10 cellular contexts compared by ENCODE assay signal in the genomic region with DNA sequence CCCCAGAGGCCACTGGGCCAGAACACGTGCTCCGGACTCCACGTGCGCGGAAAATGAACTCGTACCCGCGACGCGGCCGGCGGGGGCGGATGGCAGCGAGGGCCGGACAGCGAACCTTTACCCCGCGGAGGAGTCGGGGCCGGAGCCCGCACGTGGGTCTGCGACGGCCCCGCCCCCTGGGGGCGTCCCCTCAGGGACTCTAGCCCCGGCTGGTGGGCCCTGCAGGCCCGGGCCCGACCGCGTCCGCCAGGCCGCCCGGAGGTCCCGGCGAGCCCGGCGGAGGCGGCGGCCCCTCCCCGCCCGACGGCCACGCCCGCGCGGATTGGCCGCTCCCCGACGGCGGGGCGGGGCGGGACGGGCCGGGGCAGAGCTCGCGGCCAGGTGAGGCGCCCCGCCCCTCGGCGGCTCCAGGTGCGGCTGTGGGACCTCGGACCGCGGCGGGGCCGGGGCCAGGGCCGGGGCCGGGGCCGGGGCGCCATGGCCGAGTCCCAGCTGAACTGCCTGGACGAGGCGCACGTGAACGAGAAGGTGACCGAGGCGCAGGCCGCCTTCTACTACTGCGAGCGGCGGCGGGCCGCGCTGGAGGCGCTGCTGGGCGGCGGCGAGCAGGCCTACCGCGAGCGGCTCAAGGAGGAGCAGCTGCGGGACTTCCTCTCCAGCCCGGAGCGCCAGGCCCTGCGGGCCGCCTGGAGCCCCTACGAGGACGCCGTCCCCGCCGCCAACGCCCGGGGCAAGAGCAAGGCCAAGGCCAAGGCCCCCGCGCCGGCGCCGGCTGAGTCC. TPM values are rescaled to one million over a fixed set of nuclear protein-coding genes. Genes with fewer than 3 reads are reported as not detected.
DNase-seq lines count a peak whose midpoint lies in the region; ATAC-seq, FAIRE-seq and TF ChIP-seq lines count a peak whose summit lies in the region.
"Had no signal": no experiment of that assay in that cellular context is flagged by ENCODE, and none has a peak within 500 bp of the region (broad histone marks: within the 10 kb centered on the region; RNA-seq: fewer than 3 reads in every experiment).

A gene (plus strand): TSS at position 389 of the 780 bp plus-strand sequence. CDS start 89 bp downstream, at position 478.

- peak within 1 kb of the TSS; percentile 85 for H3K4me3 Mint-ChIP-seq in activated naive CD8-positive, alpha-beta T cell
- H3K4me3 Mint-ChIP-seq in stimulated activated naive CD8-positive, alpha-beta T cell treated with anti-CD3 and anti-CD28 coated beads, Interleukin-15, amount 100 ng/mL, for 72 hours = peak within 1 kb of the TSS; percentile 68 to 71
- no peak within 1 kb of the TSS for H3K4me3 Mint-ChIP-seq in osteocyte (ENCODE audit: unreplicated experiment)

- WGBS in heart right ventricle, 2 donors = 9 to 11% methylated on average over 60 to 108 of the region's 109 CpGs

- peaks cover 3% of the 10 kb centered on the region for H3K27me3 Mint-ChIP-seq in activated naive CD8-positive, alpha-beta T cell
- peaks cover 23% of the 10 kb centered on the region for H3K27me3 Mint-ChIP-seq in stimulated activated naive CD8-positive, alpha-beta T cell treated with anti-CD3 and anti-CD28 coated beads, Interleukin-15, amount 100 ng/mL, for 72 hours
- H3K27me3 Mint-ChIP-seq in osteocyte (ENCODE audit: unreplicated experiment) = peaks cover 12% of the 10 kb centered on the region

- no peak for FAIRE-seq in kidney (lab: Jason Lieb, UNC)

- TF ChIP-seq CTCF in heart right ventricle (IDR thresholded peaks at IDR 0.05) (no peak), kidney (IDR thresholded peaks at IDR 0.05; ENCODE audit: borderline replicate concordance, extremely low read depth, insufficient read depth) (no peak), osteocyte (IDR thresholded peaks at IDR 0.05) (no peak)

- peaks cover 18% of the 10 kb centered on the region for H3K4me1 Mint-ChIP-seq in activated naive CD8-positive, alpha-beta T cell (ENCODE audit: low read depth)
- peaks cover 26% of the 10 kb centered on the region for H3K4me1 Mint-ChIP-seq in stimulated activated naive CD8-positive, alpha-beta T cell treated with anti-CD3 and anti-CD28 coated beads, Interleukin-15, amount 100 ng/mL, for 72 hours
- H3K4me1 Mint-ChIP-seq in osteocyte (ENCODE audit: unreplicated experiment) = peaks cover 15% of the 10 kb centered on the region

- H3K27ac Mint-ChIP-seq in activated naive CD8-positive, alpha-beta T cell = peak within 1 kb of the TSS; percentile 90
- peak within 1 kb of the TSS; percentile 5 to 89 for H3K27ac Mint-ChIP-seq in stimulated activated naive CD8-positive, alpha-beta T cell treated with anti-CD3 and anti-CD28 coated beads, Interleukin-15, amount 100 ng/mL, for 72 hours
- H3K27ac Mint-ChIP-seq in osteocyte (ENCODE audit: unreplicated experiment) = no peak within 1 kb of the TSS

- H3K27ac ChIP-seq in heart right ventricle (peak within 1 kb of the TSS in 3 of 10 donors; percentile 26 to 40 (median 36)), kidney (ENCODE audit: low read depth in 2 of 2, low read length in 2 of 2) (peak within 1 kb of the TSS; percentile 63 to 71)

- H3K27me3 ChIP-seq in heart right ventricle = peaks cover 0 to 61% (median 36%) of the 10 kb centered on the region in 7 donors

- no peaks in the 10 kb centered on the region for H3K9me3 ChIP-seq in heart right ventricle
- H3K9me3 ChIP-seq in kidney (ENCODE audit: control insufficient read depth in 1 of 2, low read length in 2 of 2) = no peaks in the 10 kb centered on the region

- ATAC-seq in heart right ventricle = peak in 3 of 8 donors; percentile 21 to 50 (median 30)
- ATAC-seq in Right ventricle myocardium superior (ENCODE audit: poor library complexity) = no peak
- peak; percentile 78 for ATAC-seq in stimulated activated naive CD8-positive, alpha-beta T cell treated with anti-CD3 and anti-CD28 coated beads, Interleukin-15, amount 100 ng/mL, for 72 hours

- H3K36me3 ChIP-seq in heart right ventricle = no peaks in the 10 kb centered on the region
- H3K36me3 ChIP-seq in kidney (ENCODE audit: control insufficient read depth in 1 of 2, insufficient read depth in 2 of 2, low read length in 2 of 2) = no peaks in the 10 kb centered on the region

- H3K4me3 ChIP-seq in heart right ventricle (peak within 1 kb of the TSS in 9 of 10 donors; percentile 11 to 36 (median 24)), kidney (ENCODE audit: low read length in 2 of 2) (peak within 1 kb of the TSS; percentile 52)

- no peaks in the 10 kb centered on the region for H3K9me3 Mint-ChIP-seq in activated naive CD8-positive, alpha-beta T cell (ENCODE audit: low read depth)
- no peaks in the 10 kb centered on the region for H3K9me3 Mint-ChIP-seq in stimulated activated naive CD8-positive, alpha-beta T cell treated with anti-CD3 and anti-CD28 coated beads, Interleukin-15, amount 100 ng/mL, for 72 hours
- no peaks in the 10 kb centered on the region for H3K9me3 Mint-ChIP-seq in osteocyte (ENCODE audit: unreplicated experiment)

- H3K4me1 ChIP-seq in heart right ventricle (peaks cover 0 to 51% (median 21%) of the 10 kb centered on the region in 9 donors), kidney (ENCODE audit: control insufficient read depth in 1 of 2, insufficient read depth in 1 of 2, low read depth in 1 of 2, low read length in 2 of 2) (peaks cover 9 to 27% of the 10 kb centered on the region in 2 donors)

- H3K36me3 Mint-ChIP-seq in activated naive CD8-positive, alpha-beta T cell = peaks cover 3% of the 10 kb centered on the region
- no peaks in the 10 kb centered on the region for H3K36me3 Mint-ChIP-seq in osteocyte (ENCODE audit: unreplicated experiment)

- DNase-seq in heart right ventricle (peak in 1 of 2 donors; percentile 25), Right ventricle myocardium superior (no peak), kidney (peak; percentile 76), osteocyte (ENCODE audit: extremely low spot score, unreplicated experiment) (no peak), inferior parietal cortex (ENCODE audit: extremely low spot score) (no peak), glomerular visceral epithelial cell (ENCODE audit: extremely low spot score) (no peak)
- peak; percentile 33 to 51 for DNase-seq in stimulated activated naive CD8-positive, alpha-beta T cell treated with anti-CD3 and anti-CD28 coated beads, Interleukin-15, amount 100 ng/mL, for 72 hours
- DNase-seq: DND-41 had no signal

- peak within 1 kb of the TSS; percentile 27 to 68 for H3K9ac ChIP-seq in kidney (ENCODE audit: low read length in 2 of 2)

- intact Hi-C loops in heart right ventricle (cut with DNase I) = no loop called here
- intact Hi-C loops in Right ventricle myocardium superior (cut with DNase I) = no loop called here
- intact Hi-C loops in kidney (cut with DNase I) = no loop called here

RNA-seq across cellular contexts. Expression of the gene that starts here (rescaled TPM):
- total RNA-seq in heart right ventricle = 1 to 10 TPM; 1.3 to 9.7 (median 3.1) TPM
- polyA plus RNA-seq in heart right ventricle = 1 to 10 TPM; 1.1 to 1.2 TPM
- total RNA-seq in Right ventricle myocardium superior = 4.9 TPM
- 13.1 TPM for total RNA-seq in kidney
- 6.8 TPM for polyA plus RNA-seq in kidney (ENCODE audit: insufficient read depth, low read depth, low replicate concordance)
- not detected in 2 replicates for total RNA-seq in osteocyte
- total RNA-seq: RPMI7951 had no signal

Comparison
In these comparisons a context has a peak if more than half of its experiments do, and no peak if none do; other contexts are left out.
1. DNase-seq: peak in kidney (single experiment) and stimulated activated naive CD8-positive, alpha-beta T cell treated with anti-CD3 and anti-CD28 coated beads, Interleukin-15, amount 100 ng/mL, for 72 hours (2 of 2); none in Right ventricle myocardium superior (single experiment), osteocyte (single experiment), inferior parietal cortex (single experiment) and glomerular visceral epithelial cell (single experiment).